ENCODE assay signal across 10 cellular contexts in genomic region chr1:202578001-202578500, GRCh38.
A peak's percentile ranks its signal among the peaks of the same experiment; 100 is the strongest.
DNase-seq lines count a peak whose midpoint lies in the region; ATAC-seq and TF ChIP-seq lines count a peak whose summit lies in the region.
"Had no signal": no experiment of that assay in that cellular context is flagged by ENCODE, and none has a peak within 500 bp of the region (broad histone marks: within the 10 kb centered on the region; RNA-seq: fewer than 3 reads in every experiment).

No MANE protein-coding gene starts in this region.

- no peak for TF ChIP-seq POLR2A in esophagus muscularis mucosa (IDR thresholded peaks at IDR 0.05; ENCODE audit: low read depth)

- H3K4me3 ChIP-seq in GM23248 (no peak overlapping the region), esophagus muscularis mucosa (no peak overlapping the region), osteoblast (ENCODE audit: insufficient read depth, low read length) (no peak overlapping the region)

- H3K79me2 ChIP-seq in GM23248 (ENCODE audit: insufficient read depth) (no peaks in the 10 kb centered on the region), osteoblast (ENCODE audit: insufficient read depth, low read length) (no peaks in the 10 kb centered on the region)

- peak overlapping the region; percentile 74 for H3K27ac Mint-ChIP-seq in osteocyte (ENCODE audit: unreplicated experiment)
- H3K27ac Mint-ChIP-seq in activated CD8-positive, alpha-beta memory T cell treated with anti-CD3 and anti-CD28 coated beads, Interleukin-2, amount 10 ng/mL, durations not matched to agents 7 days and 5 days, result no peak overlapping the region

- H3K4me1 ChIP-seq in GM23248 (ENCODE audit: insufficient read depth) (peaks cover 59% of the 10 kb centered on the region), esophagus muscularis mucosa (peaks cover 74 to 93% (median 84%) of the 10 kb centered on the region in 4 donors), osteoblast (ENCODE audit: insufficient read depth, low read length) (peaks cover 55% of the 10 kb centered on the region)

- CTCF ChIA-PET in RWPE1 (lab: Yijun Ruan, JAX), result interaction anchor here (0.6 to 2.0 kb wide), 5 partner anchors 9 to 57 kb away, joined by 3 to 9 read pairs (median 3); no protein-coding TSS in a partner anchor
- CTCF ChIA-PET in activated CD8-positive, alpha-beta memory T cell treated with anti-CD3 and anti-CD28 coated beads, Interleukin-2, amount 10 ng/mL, durations not matched to agents 7 days and 5 days (lab: Charles Lee), result interaction anchor here (1.0 kb wide), 1 partner anchor 127 kb away, joined by 3 read pairs; no protein-coding TSS in a partner anchor

- 37 to 42% methylated on average over 4 of the region's 4 CpGs for WGBS in GM23248 (ENCODE audit: low coverage in 1 of 2, low lambda C conversion rate in 2 of 2, missing lambda C conversion rate in 2 of 2), 2 experiments
- 31% methylated on average over 4 of the region's 4 CpGs for WGBS in esophagus muscularis mucosa

- H3F3A ChIP-seq in GM23248 (ENCODE audit: insufficient read depth), result peaks cover 62% of the 10 kb centered on the region

- H3K4me2 ChIP-seq in GM23248 (ENCODE audit: unreplicated experiment) (peak overlapping the region; percentile 68), osteoblast (ENCODE audit: insufficient read depth, low read length) (no peak overlapping the region)

- no peak for DNase-seq in GM23248
- peak; percentile 58 for DNase-seq in RWPE1 (ENCODE audit: low spot score)
- no peak for DNase-seq in esophagus muscularis mucosa (ENCODE audit: extremely low spot score)
- DNase-seq in osteocyte (ENCODE audit: extremely low spot score, unreplicated experiment), result no peak
- no peak for DNase-seq in osteoblast (ENCODE audit: insufficient read length, low spot score, missing footprints)
- DNase-seq in GM19240 (ENCODE audit: insufficient read length, low spot score), result no peak
- no peak for DNase-seq in AG08395 (ENCODE audit: low spot score)
- DNase-seq in activated CD8-positive, alpha-beta memory T cell treated with anti-CD3 and anti-CD28 coated beads, Interleukin-2, amount 10 ng/mL, durations not matched to agents 7 days and 5 days, result no peak
- DNase-seq: NCI-H1417 treated with DMSO at 0.1 percent for 48 hours, posterior cingulate gyrus had no signal

- H3K27ac ChIP-seq in GM23248 (peak overlapping the region; percentile 77), RWPE1 (no peak overlapping the region), esophagus muscularis mucosa (replicated peaks in 1 of 4) (peak overlapping the region; percentile 80 to 84 (median 82)), osteoblast (ENCODE audit: low read depth, low read length) (no peak overlapping the region)

- peaks cover 50% of the 10 kb centered on the region for H3K4me1 Mint-ChIP-seq in osteocyte (ENCODE audit: unreplicated experiment)
- H3K4me1 Mint-ChIP-seq in activated CD8-positive, alpha-beta memory T cell treated with anti-CD3 and anti-CD28 coated beads, Interleukin-2, amount 10 ng/mL, durations not matched to agents 7 days and 5 days, result no peaks in the 10 kb centered on the region

- no peak for ATAC-seq in activated CD8-positive, alpha-beta memory T cell treated with anti-CD3 and anti-CD28 coated beads, Interleukin-2, amount 10 ng/mL, durations not matched to agents 7 days and 5 days

- H3K9ac ChIP-seq in GM23248, result no peak overlapping the region

- H3K27me3 Mint-ChIP-seq in osteocyte (ENCODE audit: unreplicated experiment), result no peaks in the 10 kb centered on the region
- H3K27me3 Mint-ChIP-seq in activated CD8-positive, alpha-beta memory T cell treated with anti-CD3 and anti-CD28 coated beads, Interleukin-2, amount 10 ng/mL, durations not matched to agents 7 days and 5 days, result no peaks in the 10 kb centered on the region

- TF ChIP-seq CTCF in RWPE1 (conservative IDR thresholded peaks at IDR 0.05; ENCODE audit: low read depth) (no peak), esophagus muscularis mucosa (IDR thresholded peaks at IDR 0.05) (no peak), osteocyte (IDR thresholded peaks at IDR 0.05) (no peak), osteoblast (IDR thresholded peaks at IDR 0.05; ENCODE audit: extremely low read depth, low read depth, low read length) (no peak)

- no peaks in the 10 kb centered on the region for H3K9me3 ChIP-seq in GM23248 (ENCODE audit: low read depth)
- no peaks in the 10 kb centered on the region for H3K9me3 ChIP-seq in esophagus muscularis mucosa
- no peaks in the 10 kb centered on the region for H3K9me3 ChIP-seq in osteoblast (ENCODE audit: low read depth, low read length)

- POLR2A ChIA-PET in RWPE1 (lab: Yijun Ruan, JAX; ENCODE audit: low non-redundant PET), result no interaction called here

- no peaks in the 10 kb centered on the region for H3K9me2 ChIP-seq in GM23248 (ENCODE audit: insufficient read depth)

- in situ Hi-C loops in GM23248 (cut with MboI), result no loop called here

- intact Hi-C loops in esophagus muscularis mucosa (cut with DNase I), result no loop called here

- H3K4me3 Mint-ChIP-seq in osteocyte (ENCODE audit: unreplicated experiment), result no peak overlapping the region
- H3K4me3 Mint-ChIP-seq in activated CD8-positive, alpha-beta memory T cell treated with anti-CD3 and anti-CD28 coated beads, Interleukin-2, amount 10 ng/mL, durations not matched to agents 7 days and 5 days, result no peak overlapping the region

- no peaks in the 10 kb centered on the region for H3K9me3 Mint-ChIP-seq in osteocyte (ENCODE audit: unreplicated experiment)
- no peaks in the 10 kb centered on the region for H3K9me3 Mint-ChIP-seq in activated CD8-positive, alpha-beta memory T cell treated with anti-CD3 and anti-CD28 coated beads, Interleukin-2, amount 10 ng/mL, durations not matched to agents 7 days and 5 days (ENCODE audit: low read depth)

- H3K36me3 ChIP-seq in GM23248 (ENCODE audit: low read depth), result no peaks in the 10 kb centered on the region
- H3K36me3 ChIP-seq in esophagus muscularis mucosa, result peaks cover 13 to 55% (median 43%) of the 10 kb centered on the region in 4 donors
- peaks cover 4% of the 10 kb centered on the region for H3K36me3 ChIP-seq in osteoblast (ENCODE audit: insufficient read depth, low read length)

- H2AFZ ChIP-seq in GM23248 (no peak overlapping the region), osteoblast (ENCODE audit: low read length) (no peak overlapping the region)

- peaks cover 16% of the 10 kb centered on the region for H3K36me3 Mint-ChIP-seq in osteocyte (ENCODE audit: unreplicated experiment)
- no peaks in the 10 kb centered on the region for H3K36me3 Mint-ChIP-seq in activated CD8-positive, alpha-beta memory T cell treated with anti-CD3 and anti-CD28 coated beads, Interleukin-2, amount 10 ng/mL, durations not matched to agents 7 days and 5 days

- TF ChIP-seq EP300 in esophagus muscularis mucosa (IDR thresholded peaks at IDR 0.05), result no peak

- H4K20me1 ChIP-seq in GM23248 (ENCODE audit: insufficient read depth) (no peaks in the 10 kb centered on the region), osteoblast (ENCODE audit: insufficient read depth, low read length) (no peaks in the 10 kb centered on the region)

- H3K27me3 ChIP-seq in GM23248 (replicated peaks; ENCODE audit: insufficient read depth), result no peaks in the 10 kb centered on the region
- no peaks in the 10 kb centered on the region for H3K27me3 ChIP-seq in esophagus muscularis mucosa
- no peaks in the 10 kb centered on the region for H3K27me3 ChIP-seq in osteoblast (ENCODE audit: insufficient read depth, low read length)

Comparison
In these comparisons a context has a peak if more than half of its experiments do, and no peak if none do; other contexts are left out.
1. H3K27ac ChIP-seq: peak in GM23248 (single experiment) and esophagus muscularis mucosa (4 of 4); none in RWPE1 (single experiment) and osteoblast (single experiment).